In the genomic region with DNA sequence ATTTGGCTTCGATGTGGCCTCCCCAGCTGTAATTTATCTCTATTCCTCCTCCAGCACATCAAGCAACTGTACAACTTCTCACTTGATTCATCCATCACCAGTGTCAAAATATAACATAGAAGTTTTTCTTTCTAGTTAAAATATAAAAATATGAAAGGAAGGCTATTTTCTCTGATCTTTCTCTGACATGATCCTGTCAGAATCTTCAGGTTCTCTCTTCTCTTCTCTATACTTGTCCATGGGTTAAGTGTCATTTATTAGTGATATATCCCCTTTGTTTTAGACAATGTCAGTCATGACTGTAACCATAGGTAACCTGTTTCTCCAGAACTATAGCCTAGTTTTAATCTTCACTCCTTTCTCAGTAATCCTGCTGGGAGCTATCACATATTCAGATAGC, we compare ENCODE assay signal across 31 cellular contexts.
DNase-seq lines count a peak whose midpoint lies in the region; ATAC-seq and TF ChIP-seq lines count a peak whose summit lies in the region.
"Had no signal": no experiment of that assay in that cellular context is flagged by ENCODE, and none has a peak within 500 bp of the region (broad histone marks: within the 10 kb centered on the region; RNA-seq: fewer than 3 reads in every experiment).

No MANE protein-coding gene starts in this region.

- no peak overlapping the region for H3K23ac ChIP-seq in mesendoderm (ENCODE audit: low read length)

- H4K5ac ChIP-seq in mesendoderm (ENCODE audit: low read length) = no peak overlapping the region

- no peaks in the 10 kb centered on the region for H3K4me1 Mint-ChIP-seq in activated T-cell treated with anti-CD3 and anti-CD28 coated beads, Interleukin-2, amount 50 U/mL, for 4 hours (ENCODE audit: low read depth)
- H3K4me1 Mint-ChIP-seq: B cell; CD14-positive monocyte; CD4-positive, alpha-beta memory T cell; CD4-positive, CD25-positive, alpha-beta regulatory T cell; CD8-positive, alpha-beta memory T cell had no signal

- H3K9me3 ChIP-seq in neural cell (ENCODE audit: low read length) = no peaks in the 10 kb centered on the region
- H3K9me3 ChIP-seq: A549, BE2C, BLaER1, Caco-2 had no signal

- H3K36me3 Mint-ChIP-seq in activated T-cell treated with anti-CD3 and anti-CD28 coated beads, Interleukin-2, amount 50 U/mL, for 4 hours (ENCODE audit: insufficient read depth) = no peaks in the 10 kb centered on the region
- H3K36me3 Mint-ChIP-seq: CD14-positive monocyte; CD4-positive, alpha-beta memory T cell; CD4-positive, CD25-positive, alpha-beta regulatory T cell; CD8-positive, alpha-beta memory T cell; CD8-positive, alpha-beta T cell had no signal

- H2AK5ac ChIP-seq in mesendoderm (ENCODE audit: low read length) = no peak overlapping the region

- H3K36me3 ChIP-seq in mesendoderm (ENCODE audit: control insufficient read depth, insufficient read depth, low read length) (no peaks in the 10 kb centered on the region), neural cell (ENCODE audit: insufficient read depth, low read length) (no peaks in the 10 kb centered on the region)
- H3K36me3 ChIP-seq: BE2C; BLaER1; BLaER1 treated with 17β-estradiol and CSF1 and Interleukin-3, amounts not matched to agents 10 nM and 100 nM had no signal

- no peak overlapping the region for H3K9ac ChIP-seq in mesendoderm (ENCODE audit: low read length)
- H3K9ac ChIP-seq in neural cell (ENCODE audit: low read length) = no peak overlapping the region
- H3K9ac ChIP-seq: BLaER1; BLaER1 treated with 17β-estradiol and CSF1 and Interleukin-3, amounts not matched to agents 10 nM and 100 nM had no signal

- no peaks in the 10 kb centered on the region for H3F3A ChIP-seq in neural cell (ENCODE audit: insufficient read depth, low read length, poor library complexity, severe bottlenecking)

- H3K79me1 ChIP-seq in mesendoderm (ENCODE audit: low read length) = no peaks in the 10 kb centered on the region

- H3K18ac ChIP-seq in mesendoderm (ENCODE audit: low read length) = no peak overlapping the region

- H3K56ac ChIP-seq in mesendoderm (ENCODE audit: low read length) = no peak overlapping the region

- H2BK120ac ChIP-seq in mesendoderm (ENCODE audit: low read depth, low read length) = no peak overlapping the region

- TF ChIP-seq CTCF in neural cell (IDR thresholded peaks at IDR 0.05; ENCODE audit: poor library complexity, severe bottlenecking) = no peak

- TF ChIP-seq RAD21 in neural cell (conservative IDR thresholded peaks at IDR 0.05) = no peak

- H3K9me3 Mint-ChIP-seq in activated T-cell treated with anti-CD3 and anti-CD28 coated beads, Interleukin-2, amount 50 U/mL, for 4 hours = no peaks in the 10 kb centered on the region
- H3K9me3 Mint-ChIP-seq: CD4-positive, alpha-beta T cell; CD8-positive, alpha-beta T cell had no signal

- WGBS in mesendoderm (ENCODE audit: extremely low coverage, insufficient coverage, low lambda C conversion rate) = no CpG with 5 or more reads among the region's 1 CpG

- TF ChIP-seq EP300 in neural cell (conservative IDR thresholded peaks at IDR 0.05; ENCODE audit: poor library complexity, severe bottlenecking) = peak; percentile 93

- H3K27me3 ChIP-seq in mesendoderm (ENCODE audit: insufficient read depth, low read length, poor library complexity) (no peaks in the 10 kb centered on the region), neural cell (ENCODE audit: insufficient read depth, low read depth, low read length) (no peaks in the 10 kb centered on the region)
- H3K27me3 ChIP-seq: BE2C; BLaER1; BLaER1 treated with 17β-estradiol and CSF1 and Interleukin-3, amounts not matched to agents 10 nM and 100 nM had no signal

- H3K4me2 ChIP-seq in mesendoderm (ENCODE audit: low read length) = no peak overlapping the region
- H3K4me2 ChIP-seq in neural cell (ENCODE audit: low read length) = peak overlapping the region; percentile 13
- H3K4me2 ChIP-seq: A549; BLaER1; BLaER1 treated with 17β-estradiol and CSF1 and Interleukin-3, amounts not matched to agents 10 nM and 100 nM had no signal

- no peak overlapping the region for H3K4me3 Mint-ChIP-seq in activated T-cell treated with anti-CD3 and anti-CD28 coated beads, Interleukin-2, amount 50 U/mL, for 4 hours
- H3K4me3 Mint-ChIP-seq: B cell; CD14-positive monocyte; CD4-positive, alpha-beta memory T cell; CD4-positive, alpha-beta T cell; CD4-positive, CD25-positive, alpha-beta regulatory T cell; CD8-positive, alpha-beta memory T cell; CD8-positive, alpha-beta T cell had no signal

- no peaks in the 10 kb centered on the region for H4K20me1 ChIP-seq in neural cell (ENCODE audit: insufficient read depth)
- H4K20me1 ChIP-seq: BLaER1; BLaER1 treated with 17β-estradiol and CSF1 and Interleukin-3, amounts not matched to agents 10 nM and 100 nM had no signal

- H4K8ac ChIP-seq in mesendoderm (ENCODE audit: low read depth, low read length) = no peak overlapping the region

- ATAC-seq in activated T-cell treated with anti-CD3 and anti-CD28 coated beads, Interleukin-2, amount 50 U/mL, for 4 hours = no peak
- ATAC-seq: A549; CD8-positive, alpha-beta T cell had no signal

- H3K4ac ChIP-seq in mesendoderm (ENCODE audit: low read depth, low read length) = no peak overlapping the region

- H3K9me2 ChIP-seq in neural cell (ENCODE audit: insufficient read depth, low read length) = no peaks in the 10 kb centered on the region

- no peaks in the 10 kb centered on the region for H3K4me1 ChIP-seq in mesendoderm (ENCODE audit: control insufficient read depth, low read depth, low read length)
- H3K4me1 ChIP-seq: A549; BE2C; BLaER1; BLaER1 treated with 17β-estradiol and CSF1 and Interleukin-3, amounts not matched to agents 10 nM and 100 nM; Caco-2 had no signal

- H3K79me2 ChIP-seq in mesendoderm (ENCODE audit: control insufficient read depth, insufficient read depth, low read length) (no peaks in the 10 kb centered on the region), neural cell (replicated peaks; ENCODE audit: insufficient read depth, low read length) (no peaks in the 10 kb centered on the region)

- H3K27ac ChIP-seq in mesendoderm (ENCODE audit: low read depth, low read length) = no peak overlapping the region
- H3K27ac ChIP-seq in neural cell (ENCODE audit: low read length) = peak overlapping the region; percentile 54
- H3K27ac ChIP-seq: 22Rv1; A549; BLaER1; BLaER1 treated with 17β-estradiol and CSF1 and Interleukin-3, amounts not matched to agents 10 nM and 100 nM; C4-2B had no signal

- H2BK15ac ChIP-seq in mesendoderm (replicated peaks; ENCODE audit: low read depth) = no peak overlapping the region

- no peak overlapping the region for H2BK5ac ChIP-seq in mesendoderm (ENCODE audit: low read length)

- peak; percentile 14 for DNase-seq in mesendoderm
- DNase-seq in activated T-cell treated with anti-CD3 and anti-CD28 coated beads, Interleukin-2, amount 50 U/mL, for 4 hours = no peak
- no peak for DNase-seq in NCI-H510A treated with DMSO at 0.1 percent for 48 hours (lab: John Stamatoyannopoulos, UW)
- DNase-seq: 8988T; ACHN; AML-193; BE2C; C1 segment of cervical spinal cord; Caco-2; Calu3; CD4-positive, alpha-beta memory T cell; CD4-positive, alpha-beta T cell; CD4-positive, CD25-positive, alpha-beta regulatory T cell; CD8-positive, alpha-beta memory T cell; CD8-positive, alpha-beta T cell; COR-L47; DMS 273 treated with DMSO at 0.1 percent for 48 hours; DMS153; DMS53; DMS79; DMS79 treated with DMSO at 0.1 percent for 48 hours; DND-41; EL had no signal

- H3K4me3 ChIP-seq in mesendoderm (ENCODE audit: low read length) = no peak overlapping the region
- no peak overlapping the region for H3K4me3 ChIP-seq in neural cell (ENCODE audit: low read length)
- H3K4me3 ChIP-seq: A549; BLaER1; BLaER1 treated with 17β-estradiol and CSF1 and Interleukin-3, amounts not matched to agents 10 nM and 100 nM had no signal

- H2AFZ ChIP-seq in neural cell (ENCODE audit: low read depth, low read length) = no peak overlapping the region

- H3K27me3 Mint-ChIP-seq in activated T-cell treated with anti-CD3 and anti-CD28 coated beads, Interleukin-2, amount 50 U/mL, for 4 hours (ENCODE audit: low read depth) = peaks cover 7% of the 10 kb centered on the region

TF ChIP-seq in neural cell, 6 proteins besides CTCF, POLR2A, EP300 and RAD21:
- no peak for TF ChIP-seq TAF1 (IDR thresholded peaks at IDR 0.05; ENCODE audit: low read depth)
- TF ChIP-seq MXI1 (conservative IDR thresholded peaks at IDR 0.05; ENCODE audit: poor library complexity, severe bottlenecking) = no peak
- TF ChIP-seq SMC3 (conservative IDR thresholded peaks at IDR 0.05; ENCODE audit: poor library complexity) = no peak
- TF ChIP-seq POLR2AphosphoS5 (IDR thresholded peaks at IDR 0.05) = peak; percentile 39
TF ChIP-seq in neural cell: peak in this region for 1.
